ENCODE assay signal across 8 cellular contexts in genomic region chr21:35102488-35103407, GRCh38. TPM values are rescaled to one million over a fixed set of nuclear protein-coding genes. Genes with fewer than 3 reads are reported as not detected.
DNase-seq lines count a peak whose midpoint lies in the region; ATAC-seq and TF ChIP-seq lines count a peak whose summit lies in the region.

No MANE protein-coding gene starts in this region.

- no peak overlapping the region for H3K4me3 Mint-ChIP-seq in type B pancreatic cell

- H3K36me3 Mint-ChIP-seq in type B pancreatic cell: no peaks in the 10 kb centered on the region

- intact Hi-C loops in Right ventricle myocardium superior (cut with DNase I): no loop called here

- peak overlapping the region; percentile 9; the same call in 1 of the 2 replicates for H3K4me3 ChIP-seq in HL-60 (replicated peaks; ENCODE audit: insufficient read depth, low read length)

- TF ChIP-seq CTCF in HL-60 (IDR thresholded peaks at IDR 0.05; ENCODE audit: insufficient read depth, low read length) (no peak), type B pancreatic cell (conservative IDR thresholded peaks at IDR 0.05) (no peak)

- H3K9me3 Mint-ChIP-seq in type B pancreatic cell: no peaks in the 10 kb centered on the region

- peak; percentile 74 to 97 for DNase-seq in HL-60 (ENCODE audit: low read depth in 1 of 2, low spot score in 1 of 2)
- DNase-seq in T-helper 1 cell: peak in 4 of 5 donors; percentile 8 to 22 (median 14)
- peak; percentile 58 for DNase-seq in Right ventricle myocardium superior
- peak; percentile 3 for DNase-seq in stimulated activated CD8-positive, alpha-beta memory T cell treated with anti-CD3 and anti-CD28 coated beads, Interleukin-4, amount 100 ng/mL, for 24 hours (ENCODE audit: low read depth)
- DNase-seq in NCI-H2171 (lab: John Stamatoyannopoulos, UW): no peak
- no peak for DNase-seq in type B pancreatic cell (ENCODE audit: extremely low spot score, unreplicated experiment)

- H3K4me1 Mint-ChIP-seq in type B pancreatic cell (ENCODE audit: unreplicated experiment): no peaks in the 10 kb centered on the region

- H3K27me3 Mint-ChIP-seq in type B pancreatic cell: no peaks in the 10 kb centered on the region

- H3K27me3 ChIP-seq in HL-60 (ENCODE audit: insufficient read depth, poor library complexity, severe bottlenecking): no peaks in the 10 kb centered on the region

- no peak overlapping the region for H3K27ac Mint-ChIP-seq in type B pancreatic cell

- peak overlapping the region; percentile 79 for H3K27ac ChIP-seq in HL-60 (replicated peaks)

- ATAC-seq in Right ventricle myocardium superior (ENCODE audit: poor library complexity) (peak; percentile 76), HG02938 (IDR thresholded peaks at IDR 0.05; ENCODE audit: unreplicated experiment) (no peak), GM21528 (IDR thresholded peaks at IDR 0.05; ENCODE audit: low FRiP score, unreplicated experiment) (no peak)

RNA-seq across cellular contexts. Expression of gene RUNX1, which starts 53.6 kb away (rescaled TPM):
- total RNA-seq in Right ventricle myocardium superior (1.5 TPM), type B pancreatic cell (ENCODE audit: low replicate concordance) (11.9 and 14.2 TPM in 2 replicates)

Comparison
In these comparisons a context has a peak if more than half of its experiments do, and no peak if none do; other contexts are left out.
1. DNase-seq: peak in HL-60 (2 of 2), T-helper 1 cell (4 of 5), Right ventricle myocardium superior (single experiment) and stimulated activated CD8-positive, alpha-beta memory T cell treated with anti-CD3 and anti-CD28 coated beads, Interleukin-4, amount 100 ng/mL, for 24 hours (single experiment); none in NCI-H2171 (single experiment) and type B pancreatic cell (single experiment).